In genomic region chr11:2377511-2378443, GRCh38 we compare ENCODE assay signal across 8 cellular contexts. TPM values are rescaled to one million over a fixed set of nuclear protein-coding genes. Genes with fewer than 3 reads are reported as not detected.
DNase-seq lines count a peak whose midpoint lies in the region; ATAC-seq and TF ChIP-seq lines count a peak whose summit lies in the region.

No MANE protein-coding gene starts in this region.

- H3K27me3 Mint-ChIP-seq in activated CD4-positive, alpha-beta T cell treated with anti-CD3 and anti-CD28 coated beads, Interleukin-2, amount 10 ng/mL, durations not matched to agents 24 days and 14 days, result peaks cover 2% of the 10 kb centered on the region

- peak overlapping the region; percentile 93 for H3K4me3 Mint-ChIP-seq in activated CD4-positive, alpha-beta T cell treated with anti-CD3 and anti-CD28 coated beads, Interleukin-2, amount 10 ng/mL, durations not matched to agents 24 days and 14 days

- H2AK5ac ChIP-seq in IMR-90 (ENCODE audit: low read depth, low read length), result peak overlapping the region; percentile 51

- no peak overlapping the region for H4K8ac ChIP-seq in IMR-90 (ENCODE audit: low read depth in 2 of 2, low read length in 2 of 2)

- peak; percentile 17 for DNase-seq in SKM-1 treated with dmso at 0.1 percent for 144 hours (lab: John Stamatoyannopoulos, UW; ENCODE audit: unreplicated experiment)
- DNase-seq in SKM-1 (lab: John Stamatoyannopoulos, UW; ENCODE audit: unreplicated experiment), result no peak
- DNase-seq in IMR-90, result peak; percentile 33
- DNase-seq in activated CD4-positive, alpha-beta T cell treated with anti-CD3 and anti-CD28 coated beads, Interleukin-2, amount 10 ng/mL, durations not matched to agents 24 days and 14 days, result peak; percentile 87
- peak; percentile 69 for DNase-seq in dermis blood vessel endothelial cell
- no peak for DNase-seq in lung (ENCODE audit: low spot score)
- DNase-seq in stimulated activated CD8-positive, alpha-beta memory T cell treated with anti-CD3 and anti-CD28 coated beads, Interleukin-4, amount 100 ng/mL, for 48 hours, result peak; percentile 67

- TF ChIP-seq POLR2A in IMR-90 (IDR thresholded peaks at IDR 0.05; ENCODE audit: low read depth, low read length), result 0 out of 2 replicates have a peak, but pooled peaks have one; percentile 12

- H3K4me1 ChIP-seq in IMR-90 (ENCODE audit: control insufficient read depth, insufficient read depth, low read length), result peaks cover 26% of the 10 kb centered on the region
- peaks cover 21 to 43% of the 10 kb centered on the region in 2 donors for H3K4me1 ChIP-seq in lung (ENCODE audit: control insufficient read depth in 2 of 2, insufficient read depth in 2 of 2, low read length in 2 of 2)

- H2BK20ac ChIP-seq in IMR-90 (ENCODE audit: low read depth, low read length), result no peak overlapping the region

- peak overlapping the region; percentile 100 for H3K4me3 ChIP-seq in IMR-90 (ENCODE audit: insufficient read depth, low read depth, low read length)
- H3K4me3 ChIP-seq in lung, result peak overlapping the region; percentile 81

- H3K9me1 ChIP-seq in IMR-90 (ENCODE audit: insufficient read depth, low read length), result peaks cover 13% of the 10 kb centered on the region; the same call in 1 of the 2 replicates

- TF ChIP-seq CTCF in IMR-90 (conservative IDR thresholded peaks at IDR 0.05; ENCODE audit: low read depth, low read length) (no peak), lung (IDR thresholded peaks at IDR 0.05; ENCODE audit: control extremely low read depth, extremely low read depth) (no peak)

- ATAC-seq in IMR-90 (ENCODE audit: low read depth) (peak; percentile 63), lung (ENCODE audit: insufficient read depth, low FRiP score) (peak; percentile 48), HG03095 (IDR thresholded peaks at IDR 0.05; ENCODE audit: unreplicated experiment) (no peak)

- peak overlapping the region; percentile 99 for H2AK9ac ChIP-seq in IMR-90 (replicated peaks; ENCODE audit: low read depth, low read length, poor library complexity)

- in situ Hi-C loops in IMR-90 (cut with MboI; ENCODE audit: low sequenced_read_pairs), result no loop called here

- H4K20me1 ChIP-seq in IMR-90 (ENCODE audit: insufficient read depth, low read length), result peaks cover 57% of the 10 kb centered on the region

- peak overlapping the region; percentile 88 for H2AFZ ChIP-seq in IMR-90 (replicated peaks; ENCODE audit: low read length, poor library complexity)

- no peaks in the 10 kb centered on the region for H3K27me3 ChIP-seq in IMR-90 (ENCODE audit: control insufficient read depth, insufficient read depth, low read length)
- no peaks in the 10 kb centered on the region for H3K27me3 ChIP-seq in lung (ENCODE audit: control insufficient read depth, insufficient read depth)

- H4K91ac ChIP-seq in IMR-90 (ENCODE audit: insufficient read depth, low read depth, low read length), result peak overlapping the region; percentile 68; the same call in 1 of the 2 replicates

- no peak overlapping the region; the same call in 1 of the 2 replicates for H4K5ac ChIP-seq in IMR-90 (ENCODE audit: low read depth, low read length)

- WGBS in IMR-90 (ENCODE audit: extremely low coverage in 2 of 2, insufficient read length in 1 of 2), 2 experiments, result 2% methylated on average over 11 of the region's 88 CpGs; no CpG with 5 or more reads in 1 of the 2 experiments
- whole genome bisulfite sequencing in lung, 2 donors, result 1% methylated on average over 54 to 88 of the region's 88 CpGs

- H3K56ac ChIP-seq in IMR-90 (ENCODE audit: extremely low read depth, insufficient read depth, low read length), result no peak overlapping the region

- intact Hi-C loops in IMR-90 (cut with micrococcal nuclease), result loop anchor here (1.0 to 2.0 kb wide), 2 partner anchors 23 to 71 kb away; partner anchors contain the start of gene TSSC4
- intact Hi-C loops in activated CD4-positive, alpha-beta T cell treated with anti-CD3 and anti-CD28 coated beads, Interleukin-2, amount 10 ng/mL, durations not matched to agents 24 days and 14 days (cut with micrococcal nuclease), result loop anchor here (1.0 to 5.0 kb wide), 3 partner anchors 23 to 75 kb away; partner anchors contain the start of genes C11orf21, KCNQ1, TRPM5 and TSPAN32

- H3K4me1 Mint-ChIP-seq in activated CD4-positive, alpha-beta T cell treated with anti-CD3 and anti-CD28 coated beads, Interleukin-2, amount 10 ng/mL, durations not matched to agents 24 days and 14 days, result peaks cover 18% of the 10 kb centered on the region

- H2BK15ac ChIP-seq in IMR-90 (ENCODE audit: low read depth, low read length), result no peak overlapping the region

- H3K36me3 ChIP-seq in IMR-90 (ENCODE audit: control insufficient read depth, insufficient read depth, low read length) (peaks cover 5% of the 10 kb centered on the region; the same call in 1 of the 2 replicates), lung (ENCODE audit: control insufficient read depth in 2 of 2, insufficient read depth in 2 of 2, low read length in 2 of 2) (no peaks in the 10 kb centered on the region)

- no peaks in the 10 kb centered on the region for H3K9me3 Mint-ChIP-seq in activated CD4-positive, alpha-beta T cell treated with anti-CD3 and anti-CD28 coated beads, Interleukin-2, amount 10 ng/mL, durations not matched to agents 24 days and 14 days

- H2BK5ac ChIP-seq in IMR-90 (ENCODE audit: low read depth, low read length, poor library complexity, severe bottlenecking), result peak overlapping the region; percentile 66

- peak overlapping the region; percentile 85 for H3K14ac ChIP-seq in IMR-90 (replicated peaks; ENCODE audit: low read depth, low read length)

- BruUV-seq in IMR-90 (replicated peaks; lab: Mats Ljungman, UMichigan), result no TSS peak

- H3K27ac ChIP-seq in IMR-90 (ENCODE audit: insufficient read depth, low read length), result peak overlapping the region; percentile 91
- peak overlapping the region; percentile 98 to 99 for H3K27ac ChIP-seq in lung (ENCODE audit: low read depth in 1 of 2, low read length in 1 of 2)

- H3K9me3 ChIP-seq in IMR-90 (ENCODE audit: control insufficient read depth, insufficient read depth, low read length), result no peaks in the 10 kb centered on the region
- no peaks in the 10 kb centered on the region for H3K9me3 ChIP-seq in lung (ENCODE audit: control insufficient read depth in 2 of 2, insufficient read depth in 1 of 2, low read length in 1 of 2)

- H3K9ac ChIP-seq in IMR-90 (ENCODE audit: low read depth, low read length), result peak overlapping the region; percentile 95

- H3K23ac ChIP-seq in IMR-90 (ENCODE audit: low read depth, low read length), result peak overlapping the region; percentile 59

- H3K79me1 ChIP-seq in IMR-90 (ENCODE audit: low read depth in 1 of 2, low read length in 2 of 2), result peaks cover 0 to 51% of the 10 kb centered on the region in 2 experiments; a peak in 2 of 4 replicates

- peaks cover 12% of the 10 kb centered on the region for H3K36me3 Mint-ChIP-seq in activated CD4-positive, alpha-beta T cell treated with anti-CD3 and anti-CD28 coated beads, Interleukin-2, amount 10 ng/mL, durations not matched to agents 24 days and 14 days (ENCODE audit: low read depth)

- CTCF ChIA-PET in IMR-90 (lab: Yijun Ruan, JAX), result no interaction called here

- POLR2A ChIA-PET in IMR-90 (lab: Charles Lee; ENCODE audit: unreplicated experiment), result interaction anchor here (0.7 to 2.0 kb wide), 4 partner anchors 9 to 41 kb away, joined by 3 to 7 read pairs (median 6); partner anchors contain the start of gene TSSC4

- H3K4me2 ChIP-seq in IMR-90 (ENCODE audit: low read depth, low read length), result peak overlapping the region; percentile 97

- TF ChIP-seq RAD21 in IMR-90 (IDR thresholded peaks at IDR 0.05; ENCODE audit: low read length), result no peak

- no peak overlapping the region for H2BK120ac ChIP-seq in IMR-90 (ENCODE audit: low read depth, low read length)

- dilution Hi-C loops in IMR-90 (cut with HindIII; ENCODE audit: low sequenced_read_pairs, unreplicated experiment), result no loop called here

- peak overlapping the region; percentile 60 for H3K4ac ChIP-seq in IMR-90 (ENCODE audit: low read depth, low read length)

- H3K18ac ChIP-seq in IMR-90 (ENCODE audit: low read depth, low read length), result peak overlapping the region; percentile 24; the same call in 1 of the 2 replicates

- peak overlapping the region; percentile 86 for H3K27ac Mint-ChIP-seq in activated CD4-positive, alpha-beta T cell treated with anti-CD3 and anti-CD28 coated beads, Interleukin-2, amount 10 ng/mL, durations not matched to agents 24 days and 14 days

TF ChIP-seq in IMR-90, 13 proteins besides CTCF, POLR2A, EP300 and RAD21:
- TF ChIP-seq BHLHE40 (IDR thresholded peaks at IDR 0.05; ENCODE audit: low read depth, low read length), result no peak
- TF ChIP-seq CEBPB (IDR thresholded peaks at IDR 0.05; ENCODE audit: low read depth, low read length), result no peak
- no peak for TF ChIP-seq SMC3 (IDR thresholded peaks at IDR 0.05; ENCODE audit: low read depth, low read length)
- TF ChIP-seq MAZ (IDR thresholded peaks at IDR 0.05; ENCODE audit: borderline replicate concordance, low read depth, low read length), result peak; percentile 80; the same call in 1 of the 2 replicates
- no peak for TF ChIP-seq FOS (IDR thresholded peaks at IDR 0.05; ENCODE audit: low read depth, low read length)
- peak; percentile 35; the same call in 1 of the 2 replicates for TF ChIP-seq MXI1 (IDR thresholded peaks at IDR 0.05; ENCODE audit: borderline replicate concordance, low read depth, low read length)

RNA-seq across cellular contexts. Expression of gene CD81, which starts 0.7 kb away (rescaled TPM):
- total RNA-seq in IMR-90 (2012; rRNA removed), result 119 and 159 TPM in 2 replicates
- polyA plus RNA-seq in IMR-90 (2012; rRNA removed), result 566 and 689 TPM in 2 replicates
- 940 and 1,395 TPM in 2 replicates for polyA plus RNA-seq in IMR-90 (2012; cell fraction: cytosol; rRNA removed)
- 328 and 597 TPM in 2 replicates for polyA plus RNA-seq in IMR-90 (2012; cell fraction: nucleus; rRNA removed; ENCODE audit: low replicate concordance)
- total RNA-seq in activated CD4-positive, alpha-beta T cell treated with anti-CD3 and anti-CD28 coated beads, Interleukin-2, amount 10 ng/mL, durations not matched to agents 24 days and 14 days, result 224 and 225 TPM in 2 replicates
- total RNA-seq in dermis blood vessel endothelial cell, result 248 and 294 TPM in 2 replicates
- total RNA-seq in lung, result 100 to 1,000 TPM; 605 to 708 TPM
- 100 to 1,000 TPM; 412 to 679 TPM for polyA plus RNA-seq in lung

RNA-seq across cellular contexts. Expression of gene TSSC4, which starts 22.8 kb away (rescaled TPM):
- 40.0 and 45.3 TPM in 2 replicates for total RNA-seq in IMR-90 (2012; rRNA removed)
- 34.9 and 43.2 TPM in 2 replicates for polyA plus RNA-seq in IMR-90 (2012; rRNA removed)
- polyA plus RNA-seq in IMR-90 (2012; cell fraction: cytosol; rRNA removed), result 31.3 and 46.1 TPM in 2 replicates
- 40.8 and 137 TPM in 2 replicates for polyA plus RNA-seq in IMR-90 (2012; cell fraction: nucleus; rRNA removed; ENCODE audit: low replicate concordance)
- total RNA-seq in activated CD4-positive, alpha-beta T cell treated with anti-CD3 and anti-CD28 coated beads, Interleukin-2, amount 10 ng/mL, durations not matched to agents 24 days and 14 days, result 61.8 and 62.9 TPM in 2 replicates
- total RNA-seq in dermis blood vessel endothelial cell, result 56.6 and 87.6 TPM in 2 replicates
- 10 to 100 TPM; 25.1 to 56.5 TPM for total RNA-seq in lung
- polyA plus RNA-seq in lung, result 10 to 100 TPM; 48.8 to 50.7 TPM

Comparison
In these comparisons a context has a peak if more than half of its experiments do, and no peak if none do; other contexts are left out.
1. DNase-seq: peak in SKM-1 treated with dmso at 0.1 percent for 144 hours (single experiment), IMR-90 (single experiment), activated CD4-positive, alpha-beta T cell treated with anti-CD3 and anti-CD28 coated beads, Interleukin-2, amount 10 ng/mL, durations not matched to agents 24 days and 14 days (single experiment), dermis blood vessel endothelial cell (single experiment) and stimulated activated CD8-positive, alpha-beta memory T cell treated with anti-CD3 and anti-CD28 coated beads, Interleukin-4, amount 100 ng/mL, for 48 hours (single experiment); none in SKM-1 (single experiment) and lung (single experiment).